Comparison of ENCODE assay signal across 17 cellular contexts in genomic region chr1:114379987-114380386, GRCh38.
A peak's percentile ranks its signal among the peaks of the same experiment; 100 is the strongest.
DNase-seq lines count a peak whose midpoint lies in the region; ATAC-seq and TF ChIP-seq lines count a peak whose summit lies in the region.
"Had no signal": no experiment of that assay in that cellular context is flagged by ENCODE, and none has a peak within 500 bp of the region (broad histone marks: within the 10 kb centered on the region; RNA-seq: fewer than 3 reads in every experiment).

No MANE protein-coding gene starts in this region.

- intact Hi-C loops in activated naive CD4-positive, alpha-beta T cell treated with anti-CD3 and anti-CD28 coated beads for 36 hours (cut with micrococcal nuclease) = no loop called here

- TF ChIP-seq POLR2A in erythroblast (IDR thresholded peaks at IDR 0.05; ENCODE audit: low read length) = no peak

- no peaks in the 10 kb centered on the region for H3K4me1 Mint-ChIP-seq in effector memory CD8-positive, alpha-beta T cell (ENCODE audit: low read depth in 2 of 2)
- H3K4me1 Mint-ChIP-seq in activated naive CD4-positive, alpha-beta T cell treated with anti-CD3 and anti-CD28 coated beads for 36 hours (ENCODE audit: low read depth) = no peaks in the 10 kb centered on the region
- H3K4me1 Mint-ChIP-seq: CD4-positive, CD25-positive, alpha-beta regulatory T cell had no signal

- H3K4me3 Mint-ChIP-seq in effector memory CD8-positive, alpha-beta T cell = no peak overlapping the region
- H3K4me3 Mint-ChIP-seq in activated naive CD4-positive, alpha-beta T cell treated with anti-CD3 and anti-CD28 coated beads for 36 hours = no peak overlapping the region
- H3K4me3 Mint-ChIP-seq: CD4-positive, CD25-positive, alpha-beta regulatory T cell had no signal

- ATAC-seq in effector memory CD8-positive, alpha-beta T cell (replicated peaks) = no peak
- ATAC-seq: PC-3 had no signal

- peaks cover under 1 to 2% of the 10 kb centered on the region in 2 donors for H3K9me3 Mint-ChIP-seq in effector memory CD8-positive, alpha-beta T cell
- peaks cover 28% of the 10 kb centered on the region for H3K9me3 Mint-ChIP-seq in activated naive CD4-positive, alpha-beta T cell treated with anti-CD3 and anti-CD28 coated beads for 36 hours

- H3K27me3 Mint-ChIP-seq in effector memory CD8-positive, alpha-beta T cell = no peaks in the 10 kb centered on the region
- H3K27me3 Mint-ChIP-seq in activated naive CD4-positive, alpha-beta T cell treated with anti-CD3 and anti-CD28 coated beads for 36 hours (ENCODE audit: low read depth) = no peaks in the 10 kb centered on the region

- no peak overlapping the region for H3K27ac Mint-ChIP-seq in effector memory CD8-positive, alpha-beta T cell
- H3K27ac Mint-ChIP-seq in activated naive CD4-positive, alpha-beta T cell treated with anti-CD3 and anti-CD28 coated beads for 36 hours = no peak overlapping the region
- H3K27ac Mint-ChIP-seq: CD4-positive, CD25-positive, alpha-beta regulatory T cell had no signal

- in situ Hi-C loops in KBM-7 (cut with MboI; ENCODE audit: low pct_unique_long_range_greater_than_20kb, low sequenced_read_pairs) = no loop called here

- peak; percentile 73 for DNase-seq in KBM-7
- DNase-seq in OCI-M2 (lab: John Stamatoyannopoulos, UW; ENCODE audit: unreplicated experiment) = peak; percentile 76
- DNase-seq in erythroblast (lab: John Stamatoyannopoulos, UW) = peak; percentile 75 to 94
- peak; percentile 77 for DNase-seq in putamen (ENCODE audit: low spot score)
- DNase-seq in effector memory CD8-positive, alpha-beta T cell = no peak
- DNase-seq in NCI-H1417 (lab: John Stamatoyannopoulos, UW) = no peak
- no peak for DNase-seq in activated naive CD4-positive, alpha-beta T cell treated with anti-CD3 and anti-CD28 coated beads for 36 hours
- DNase-seq: CD4-positive, CD25-positive, alpha-beta regulatory T cell; COR-L47; DMS79 treated with DMSO at 0.1 percent for 48 hours; NCI-H1105 treated with DMSO at 0.1 percent for 48 hours; NCI-H1694; NCI-H2081; NCI-H2171; NCI-H526; PC-3; Right ventricle myocardium superior had no signal

- no peaks in the 10 kb centered on the region for H3K36me3 Mint-ChIP-seq in effector memory CD8-positive, alpha-beta T cell (ENCODE audit: insufficient read depth)
- no peaks in the 10 kb centered on the region for H3K36me3 Mint-ChIP-seq in activated naive CD4-positive, alpha-beta T cell treated with anti-CD3 and anti-CD28 coated beads for 36 hours (ENCODE audit: low read depth)
- H3K36me3 Mint-ChIP-seq: CD4-positive, CD25-positive, alpha-beta regulatory T cell had no signal

- CTCF ChIA-PET in activated naive CD4-positive, alpha-beta T cell treated with anti-CD3 and anti-CD28 coated beads for 36 hours (lab: Charles Lee) = interaction anchor here (0.6 kb wide), 1 partner anchor 146 kb away, joined by 5 read pairs; no protein-coding TSS in a partner anchor

Comparison
In these comparisons a context has a peak if more than half of its experiments do, and no peak if none do; other contexts are left out.
1. DNase-seq: peak in KBM-7 (single experiment), OCI-M2 (single experiment), erythroblast (2 of 2) and putamen (single experiment); none in effector memory CD8-positive, alpha-beta T cell (0 of 3), NCI-H1417 (0 of 3) and activated naive CD4-positive, alpha-beta T cell treated with anti-CD3 and anti-CD28 coated beads for 36 hours (single experiment).